ENCODE assay signal across 14 cellular contexts in the genomic region with DNA sequence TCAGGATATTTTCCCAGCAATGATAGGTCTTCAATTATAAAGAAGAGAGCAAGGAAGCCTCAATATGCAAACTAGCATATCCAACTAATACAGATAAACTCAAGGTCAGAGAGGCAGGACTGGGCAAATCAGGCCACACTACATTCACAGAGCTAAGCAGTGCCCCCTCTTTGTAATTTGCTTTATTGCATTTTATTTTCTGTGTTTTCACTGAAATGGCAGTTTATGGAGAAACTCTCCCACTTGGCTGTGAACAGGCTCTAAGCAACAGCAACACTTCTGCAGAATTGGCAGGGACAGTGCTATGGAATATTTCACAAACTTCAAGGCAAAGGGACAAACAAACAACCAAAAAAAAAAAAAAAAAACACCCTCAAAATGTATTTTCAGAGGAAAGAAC.
DNase-seq lines count a peak whose midpoint lies in the region; ATAC-seq and TF ChIP-seq lines count a peak whose summit lies in the region.
"Had no signal": no experiment of that assay in that cellular context is flagged by ENCODE, and none has a peak within 500 bp of the region (broad histone marks: within the 10 kb centered on the region; RNA-seq: fewer than 3 reads in every experiment).

No MANE protein-coding gene starts in this region.

- no peaks in the 10 kb centered on the region for H3F3A ChIP-seq in SK-N-SH (replicated peaks; ENCODE audit: insufficient read depth)

- DNase-seq in A172 (ENCODE audit: low spot score) (peak; percentile 32), H9 (no peak), SK-N-SH (no peak), globus pallidus (ENCODE audit: low spot score) (peak; percentile 53), GM19240 (ENCODE audit: insufficient read length, low spot score) (no peak)
- no peak for DNase-seq in activated T-cell treated with anti-CD3 and anti-CD28 coated beads, Interleukin-2, amount 50 U/mL, for 24 hours
- no peak for DNase-seq in activated CD4-positive, alpha-beta T cell treated with anti-CD3 and anti-CD28 coated beads, Interleukin-2, amount 50 U/mL, for 48 hours
- DNase-seq: activated CD4-positive, alpha-beta memory T cell treated with anti-CD3 and anti-CD28 coated beads for 36 hours; NCI-H2029 treated with DMSO at 0.1 percent for 48 hours; stimulated activated CD4-positive, alpha-beta T cell treated with anti-CD3 and anti-CD28 coated beads, Interleukin-4, amount 100 ng/mL, for 24 hours; T-helper 2 cell had no signal

- peak; percentile 65 for TF ChIP-seq RAD21 in SK-N-SH (IDR thresholded peaks at IDR 0.05; ENCODE audit: low read length)

- no peaks in the 10 kb centered on the region for H3K79me1 ChIP-seq in H9 (ENCODE audit: insufficient read depth, low read depth, low read length, poor library complexity, severe bottlenecking)

- H2BK120ac ChIP-seq in H9 (ENCODE audit: low read depth, low read length, poor library complexity, severe bottlenecking): no peak overlapping the region

- no peak overlapping the region for H2BK12ac ChIP-seq in H9 (ENCODE audit: insufficient read length, low read depth, low read length)

- no peak overlapping the region for H2BK20ac ChIP-seq in H9 (ENCODE audit: low read depth, low read length, poor library complexity, severe bottlenecking)

- no peaks in the 10 kb centered on the region for H3K36me3 ChIP-seq in SK-N-SH (replicated peaks in 1 of 2; ENCODE audit: control insufficient read depth in 1 of 2, insufficient read depth in 2 of 2, low read length in 1 of 2)

- H2BK5ac ChIP-seq in H9 (ENCODE audit: insufficient read length, low read length): no peak overlapping the region

- H4K91ac ChIP-seq in H9 (ENCODE audit: insufficient read length, low read depth, low read length): no peak overlapping the region

- H3K18ac ChIP-seq in H9 (ENCODE audit: insufficient read length, low read depth, low read length): no peak overlapping the region

- H3K9me3 ChIP-seq in H9 (ENCODE audit: control insufficient read depth, low read depth, low read length): no peaks in the 10 kb centered on the region
- no peaks in the 10 kb centered on the region for H3K9me3 ChIP-seq in SK-N-SH

- no peak overlapping the region for H2AK5ac ChIP-seq in H9 (ENCODE audit: insufficient read length, low read length)

- no peak overlapping the region for H3K23ac ChIP-seq in H9 (ENCODE audit: insufficient read length, low read depth, low read length)

- H3K4me3 ChIP-seq in SK-N-SH (ENCODE audit: low read depth in 2 of 2, low read length in 1 of 2): no peak overlapping the region

- no peak overlapping the region for H2AFZ ChIP-seq in H9 (ENCODE audit: low read length)
- no peak overlapping the region for H2AFZ ChIP-seq in SK-N-SH (ENCODE audit: low read depth)

- no peaks in the 10 kb centered on the region; a peak in 1 of 5 replicates for H3K9me3 Mint-ChIP-seq in H9
- no peaks in the 10 kb centered on the region for H3K9me3 Mint-ChIP-seq in activated T-cell treated with anti-CD3 and anti-CD28 coated beads, Interleukin-2, amount 50 U/mL, for 24 hours
- H3K9me3 Mint-ChIP-seq: activated CD4-positive, alpha-beta memory T cell treated with anti-CD3 and anti-CD28 coated beads for 36 hours; stimulated activated naive CD8-positive, alpha-beta T cell treated with anti-CD3 and anti-CD28 coated beads, Interleukin-15, Interleukin-2, amounts not matched to agents 100 ng/mL and 50 ng/mL, for 24 hours had no signal

- no peak overlapping the region for H3K4me3 Mint-ChIP-seq in H9
- no peak overlapping the region for H3K4me3 Mint-ChIP-seq in activated T-cell treated with anti-CD3 and anti-CD28 coated beads, Interleukin-2, amount 50 U/mL, for 24 hours
- H3K4me3 Mint-ChIP-seq: activated CD4-positive, alpha-beta memory T cell treated with anti-CD3 and anti-CD28 coated beads for 36 hours; stimulated activated naive CD8-positive, alpha-beta T cell treated with anti-CD3 and anti-CD28 coated beads, Interleukin-15, Interleukin-2, amounts not matched to agents 100 ng/mL and 50 ng/mL, for 24 hours had no signal

- peak overlapping the region in 2 of 3 experiments; percentile 73 to 81; a peak in 5 of 7 replicates for H3K27ac Mint-ChIP-seq in H9
- H3K27ac Mint-ChIP-seq in activated T-cell treated with anti-CD3 and anti-CD28 coated beads, Interleukin-2, amount 50 U/mL, for 24 hours: no peak overlapping the region
- H3K27ac Mint-ChIP-seq: activated CD4-positive, alpha-beta memory T cell treated with anti-CD3 and anti-CD28 coated beads for 36 hours; stimulated activated naive CD8-positive, alpha-beta T cell treated with anti-CD3 and anti-CD28 coated beads, Interleukin-15, Interleukin-2, amounts not matched to agents 100 ng/mL and 50 ng/mL, for 24 hours had no signal

- H3K9me2 ChIP-seq in SK-N-SH: no peaks in the 10 kb centered on the region

- H3K79me2 ChIP-seq in H9 (ENCODE audit: insufficient read depth, low read length) (no peaks in the 10 kb centered on the region), SK-N-SH (ENCODE audit: insufficient read depth) (no peaks in the 10 kb centered on the region)

- H3K4me1 ChIP-seq in H9 (ENCODE audit: insufficient read depth, low read length): no peaks in the 10 kb centered on the region; the same call in 1 of the 2 replicates
- H3K4me1 ChIP-seq in SK-N-SH (ENCODE audit: control insufficient read depth in 1 of 2, insufficient read depth in 2 of 2, low read depth in 1 of 2, low read length in 1 of 2): no peaks in the 10 kb centered on the region

- H3K23me2 ChIP-seq in H9 (ENCODE audit: insufficient read length, low read depth, low read length, poor library complexity, severe bottlenecking): no peaks in the 10 kb centered on the region

- H3K14ac ChIP-seq in H9 (ENCODE audit: insufficient read depth, low read length): no peak overlapping the region

- TF ChIP-seq EP300 in SK-N-SH (IDR thresholded peaks at IDR 0.05; ENCODE audit: borderline replicate concordance in 1 of 2, low read depth in 1 of 2, low read length in 1 of 2): no peak

- no peak overlapping the region for H2BK15ac ChIP-seq in H9 (ENCODE audit: low read depth, low read length)

- no peak overlapping the region for H3K9ac ChIP-seq in H9 (ENCODE audit: extremely low read depth, insufficient read length, low read length)
- H3K9ac ChIP-seq in SK-N-SH: no peak overlapping the region

- CTCF ChIA-PET in SK-N-SH (lab: Yijun Ruan, JAX): interaction anchor here (1.1 to 1.6 kb wide), 3 partner anchors 14 to 367 kb away, joined by 3 to 10 read pairs (median 9); no protein-coding TSS in a partner anchor

- H3K4me1 Mint-ChIP-seq in H9: peaks cover 30 to 38% of the 10 kb centered on the region in 2 experiments
- peaks cover 3% of the 10 kb centered on the region for H3K4me1 Mint-ChIP-seq in activated T-cell treated with anti-CD3 and anti-CD28 coated beads, Interleukin-2, amount 50 U/mL, for 24 hours (ENCODE audit: low read depth)

- H4K5ac ChIP-seq in H9 (ENCODE audit: insufficient read length, low read depth, low read length): no peak overlapping the region

- POLR2A ChIA-PET in SK-N-SH (lab: Yijun Ruan, JAX): no interaction called here

- H3K27ac ChIP-seq in H9 (ENCODE audit: insufficient read length, low read depth, low read length) (no peak overlapping the region), SK-N-SH (ENCODE audit: low read depth in 2 of 2, low read length in 1 of 2) (no peak overlapping the region)
- H3K27ac ChIP-seq: epithelial cell of prostate had no signal

- H3K27me3 ChIP-seq in H9 (ENCODE audit: insufficient read depth, low read length): no peaks in the 10 kb centered on the region
- H3K27me3 ChIP-seq in SK-N-SH (ENCODE audit: insufficient read depth): no peaks in the 10 kb centered on the region

- H3K27me3 Mint-ChIP-seq in H9 (ENCODE audit: low read depth): no peaks in the 10 kb centered on the region
- H3K27me3 Mint-ChIP-seq in activated T-cell treated with anti-CD3 and anti-CD28 coated beads, Interleukin-2, amount 50 U/mL, for 24 hours: no peaks in the 10 kb centered on the region
- H3K27me3 Mint-ChIP-seq: activated CD4-positive, alpha-beta memory T cell treated with anti-CD3 and anti-CD28 coated beads for 36 hours; stimulated activated naive CD8-positive, alpha-beta T cell treated with anti-CD3 and anti-CD28 coated beads, Interleukin-15, Interleukin-2, amounts not matched to agents 100 ng/mL and 50 ng/mL, for 24 hours had no signal

- no peak for ATAC-seq in GM18858 (IDR thresholded peaks at IDR 0.05; ENCODE audit: unreplicated experiment)

- no peak overlapping the region for H4K8ac ChIP-seq in H9 (replicated peaks; ENCODE audit: insufficient read length, low read depth, low read length)

- H3K4me2 ChIP-seq in H9 (ENCODE audit: insufficient read depth, insufficient read length, low read length): no peak overlapping the region
- H3K4me2 ChIP-seq in SK-N-SH: no peak overlapping the region

- H4K20me1 ChIP-seq in H9 (ENCODE audit: control insufficient read depth, insufficient read depth, insufficient read length) (no peaks in the 10 kb centered on the region), SK-N-SH (ENCODE audit: insufficient read depth) (no peaks in the 10 kb centered on the region)

- H3T11ph ChIP-seq in H9 (ENCODE audit: low read length): no peak overlapping the region

- H3K56ac ChIP-seq in H9 (ENCODE audit: insufficient read length, low read depth, low read length): no peak overlapping the region

- TF ChIP-seq CTCF in H9 (conservative IDR thresholded peaks at IDR 0.05) (peak; percentile 44; the same call in 1 of the 3 replicates), SK-N-SH (IDR thresholded peaks at IDR 0.05) (0 out of 2 replicates have a peak, but pooled peaks have one; percentile 34)

- no peaks in the 10 kb centered on the region for H3K36me3 Mint-ChIP-seq in H9 (ENCODE audit: insufficient read depth in 1 of 3, low read depth in 3 of 3)
- no peaks in the 10 kb centered on the region for H3K36me3 Mint-ChIP-seq in activated T-cell treated with anti-CD3 and anti-CD28 coated beads, Interleukin-2, amount 50 U/mL, for 24 hours (ENCODE audit: low read depth)
- H3K36me3 Mint-ChIP-seq: activated CD4-positive, alpha-beta memory T cell treated with anti-CD3 and anti-CD28 coated beads for 36 hours had no signal

- H3K4ac ChIP-seq in H9 (ENCODE audit: low read depth, low read length): no peak overlapping the region

TF ChIP-seq in SK-N-SH, 30 proteins besides CTCF, POLR2A, EP300 and RAD21:
- TF ChIP-seq, protein P1, sequence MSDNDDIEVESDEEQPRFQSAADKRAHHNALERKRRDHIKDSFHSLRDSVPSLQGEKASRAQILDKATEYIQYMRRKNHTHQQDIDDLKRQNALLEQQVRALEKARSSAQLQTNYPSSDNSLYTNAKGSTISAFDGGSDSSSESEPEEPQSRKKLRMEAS (IDR thresholded peaks at IDR 0.05; ENCODE audit: low read depth): no peak
- no peak for TF ChIP-seq TEAD4 (IDR thresholded peaks at IDR 0.05; ENCODE audit: borderline replicate concordance, insufficient read depth)
- peak; percentile 21; the same call in 1 of the 2 replicates for TF ChIP-seq SMC3 (IDR thresholded peaks at IDR 0.05; ENCODE audit: low read depth, low read length)
- TF ChIP-seq ELF1 (IDR thresholded peaks at IDR 0.05): no peak
- no peak for TF ChIP-seq SIN3A (IDR thresholded peaks at IDR 0.05; ENCODE audit: borderline replicate concordance, low read depth, low read length)
- no peak for TF ChIP-seq RFX5 (IDR thresholded peaks at IDR 0.05; ENCODE audit: low read length)

Comparison
In these comparisons a context has a peak if more than half of its experiments do, and no peak if none do; other contexts are left out.
1. DNase-seq: peak in A172 (single experiment) and globus pallidus (single experiment); none in H9 (single experiment), SK-N-SH (single experiment), GM19240 (single experiment), activated T-cell treated with anti-CD3 and anti-CD28 coated beads, Interleukin-2, amount 50 U/mL, for 24 hours (single experiment) and activated CD4-positive, alpha-beta T cell treated with anti-CD3 and anti-CD28 coated beads, Interleukin-2, amount 50 U/mL, for 48 hours (0 of 2).